ENCODE assay signal across 17 cellular contexts in genomic region chr5:107447587-107447986, GRCh38.
DNase-seq lines count a peak whose midpoint lies in the region; ATAC-seq and TF ChIP-seq lines count a peak whose summit lies in the region.
"Had no signal": no experiment of that assay in that cellular context is flagged by ENCODE, and none has a peak within 500 bp of the region (broad histone marks: within the 10 kb centered on the region; RNA-seq: fewer than 3 reads in every experiment).

No MANE protein-coding gene starts in this region.

- no peak overlapping the region for H2BK120ac ChIP-seq in IMR-90 (ENCODE audit: low read depth, low read length)
- H2BK120ac ChIP-seq in mesendoderm (ENCODE audit: low read depth, low read length): no peak overlapping the region

- intact Hi-C loops in IMR-90 (cut with micrococcal nuclease): no loop called here

- no peaks in the 10 kb centered on the region for H3K9me3 ChIP-seq in IMR-90 (ENCODE audit: control insufficient read depth, insufficient read depth, low read length)
- H3K9me3 ChIP-seq in SK-N-MC (ENCODE audit: low read depth, low read length): no peaks in the 10 kb centered on the region; the same call in 1 of the 2 replicates
- H3K9me3 ChIP-seq: HAP-1 had no signal

- H4K5ac ChIP-seq in IMR-90 (ENCODE audit: low read depth, low read length) (no peak overlapping the region), mesendoderm (ENCODE audit: low read length) (no peak overlapping the region)

- H3K4me1 Mint-ChIP-seq in type B pancreatic cell (ENCODE audit: unreplicated experiment): peaks cover 45% of the 10 kb centered on the region
- H3K4me1 Mint-ChIP-seq: CD4-positive, alpha-beta memory T cell had no signal

- H3K27me3 ChIP-seq in IMR-90 (ENCODE audit: control insufficient read depth, insufficient read depth, low read length): no peaks in the 10 kb centered on the region
- H3K27me3 ChIP-seq in mesendoderm (ENCODE audit: insufficient read depth, low read length, poor library complexity): no peaks in the 10 kb centered on the region

- WGBS in IMR-90 (ENCODE audit: extremely low coverage in 2 of 2, insufficient read length in 1 of 2), 2 experiments: no CpG with 5 or more reads among the region's 6 CpGs
- WGBS in mesendoderm (ENCODE audit: extremely low coverage, insufficient coverage, low lambda C conversion rate): no CpG with 5 or more reads among the region's 6 CpGs

- peaks cover 4% of the 10 kb centered on the region for H3K9me3 Mint-ChIP-seq in type B pancreatic cell

- no peaks in the 10 kb centered on the region for H4K20me1 ChIP-seq in IMR-90 (ENCODE audit: insufficient read depth, low read length)

- H3K56ac ChIP-seq in IMR-90 (ENCODE audit: extremely low read depth, insufficient read depth, low read length) (no peak overlapping the region), mesendoderm (ENCODE audit: low read length) (no peak overlapping the region)

- in situ Hi-C loops in IMR-90 (cut with MboI; ENCODE audit: low sequenced_read_pairs): no loop called here

- H3K4me3 ChIP-seq in IMR-90 (ENCODE audit: insufficient read depth, low read depth, low read length): no peak overlapping the region
- no peak overlapping the region for H3K4me3 ChIP-seq in SK-N-MC
- H3K4me3 ChIP-seq in mesendoderm (ENCODE audit: low read length): no peak overlapping the region
- H3K4me3 ChIP-seq: HAP-1 had no signal

- no peak for TF ChIP-seq POLR2A in IMR-90 (IDR thresholded peaks at IDR 0.05; ENCODE audit: low read depth, low read length)

- no peak overlapping the region for H3K4me2 ChIP-seq in IMR-90 (ENCODE audit: low read depth, low read length)
- H3K4me2 ChIP-seq in mesendoderm (ENCODE audit: low read length): no peak overlapping the region

- no peak overlapping the region for H3K9ac ChIP-seq in IMR-90 (ENCODE audit: low read depth, low read length)
- H3K9ac ChIP-seq in SK-N-MC (ENCODE audit: insufficient read length): no peak overlapping the region
- H3K9ac ChIP-seq in mesendoderm (ENCODE audit: low read length): no peak overlapping the region

- H2AFZ ChIP-seq in IMR-90 (replicated peaks; ENCODE audit: low read length, poor library complexity): no peak overlapping the region

- H3K4me3 Mint-ChIP-seq in type B pancreatic cell: no peak overlapping the region

- H2BK15ac ChIP-seq in IMR-90 (ENCODE audit: low read depth, low read length) (0 out of 3 replicates have a peak overlapping the region, but pooled peaks have one; percentile 3), mesendoderm (replicated peaks; ENCODE audit: low read depth) (no peak overlapping the region)

- H3K9me1 ChIP-seq in IMR-90 (ENCODE audit: insufficient read depth, low read length): 0 out of 2 replicates have a peak, but pooled peaks cover 3% of the 10 kb centered on the region

- BruUV-seq in IMR-90 (replicated peaks; lab: Mats Ljungman, UMichigan): no TSS peak

- H3K36me3 ChIP-seq in IMR-90 (ENCODE audit: control insufficient read depth, insufficient read depth, low read length) (no peaks in the 10 kb centered on the region), SK-N-MC (ENCODE audit: insufficient read depth, low read length) (no peaks in the 10 kb centered on the region), mesendoderm (ENCODE audit: control insufficient read depth, insufficient read depth, low read length) (no peaks in the 10 kb centered on the region)
- H3K36me3 ChIP-seq: HAP-1 had no signal

- H3K27ac ChIP-seq in IMR-90 (ENCODE audit: insufficient read depth, low read length): no peak overlapping the region
- H3K27ac ChIP-seq in SK-N-MC: peak overlapping the region; percentile 14; the same call in 1 of the 2 replicates
- no peak overlapping the region for H3K27ac ChIP-seq in mesendoderm (ENCODE audit: low read depth, low read length)

- CTCF ChIA-PET in IMR-90 (lab: Yijun Ruan, JAX): no interaction called here

- H3K14ac ChIP-seq in IMR-90 (replicated peaks; ENCODE audit: low read depth, low read length): no peak overlapping the region

- no peak overlapping the region for H2AK9ac ChIP-seq in IMR-90 (replicated peaks; ENCODE audit: low read depth, low read length, poor library complexity)

- TF ChIP-seq RAD21 in IMR-90 (IDR thresholded peaks at IDR 0.05; ENCODE audit: low read length): no peak

- H3K27me3 Mint-ChIP-seq in type B pancreatic cell: no peaks in the 10 kb centered on the region
- H3K27me3 Mint-ChIP-seq: CD4-positive, alpha-beta memory T cell had no signal

- DNase-seq in IMR-90 (no peak), SK-N-MC (ENCODE audit: low read depth, low spot score) (no peak), mesendoderm (no peak), type B pancreatic cell (ENCODE audit: extremely low spot score, unreplicated experiment) (no peak), DMS153 treated with DMSO at 0.1 percent for 48 hours (lab: John Stamatoyannopoulos, UW; ENCODE audit: unreplicated experiment) (no peak), GDM1 (lab: John Stamatoyannopoulos, UW) (no peak), NCI-H345 treated with DMSO at 0.1 percent for 48 hours (lab: John Stamatoyannopoulos, UW; ENCODE audit: unreplicated experiment) (no peak), GM19240 (ENCODE audit: insufficient read length, low spot score) (no peak)
- DNase-seq: C1 segment of cervical spinal cord; CD4-positive, alpha-beta memory T cell; COR-L47; DMS153; DMS79; EL; GF-D8; GOT3 had no signal

- peaks cover 4% of the 10 kb centered on the region for H3K4me1 ChIP-seq in IMR-90 (ENCODE audit: control insufficient read depth, insufficient read depth, low read length)
- peaks cover 4% of the 10 kb centered on the region for H3K4me1 ChIP-seq in mesendoderm (ENCODE audit: control insufficient read depth, low read depth, low read length)

- no peak overlapping the region for H3K18ac ChIP-seq in IMR-90 (ENCODE audit: low read depth, low read length)
- no peak overlapping the region for H3K18ac ChIP-seq in mesendoderm (ENCODE audit: low read length)

- no peak overlapping the region for H3K4ac ChIP-seq in IMR-90 (ENCODE audit: low read depth, low read length)
- no peak overlapping the region for H3K4ac ChIP-seq in mesendoderm (ENCODE audit: low read depth, low read length)

- H4K91ac ChIP-seq in IMR-90 (ENCODE audit: insufficient read depth, low read depth, low read length): no peak overlapping the region

- no peak overlapping the region for H3K23ac ChIP-seq in IMR-90 (ENCODE audit: low read depth, low read length)
- peak overlapping the region; percentile 60 for H3K23ac ChIP-seq in mesendoderm (ENCODE audit: low read length)

- no peak overlapping the region for H2AK5ac ChIP-seq in IMR-90 (ENCODE audit: low read depth, low read length)
- no peak overlapping the region for H2AK5ac ChIP-seq in mesendoderm (ENCODE audit: low read length)

- H2BK20ac ChIP-seq in IMR-90 (ENCODE audit: low read depth, low read length): no peak overlapping the region

- H3K79me1 ChIP-seq in IMR-90 (ENCODE audit: low read depth in 1 of 2, low read length in 2 of 2) (no peaks in the 10 kb centered on the region), mesendoderm (ENCODE audit: low read length) (peaks cover 5% of the 10 kb centered on the region)

- no peak overlapping the region for H2BK5ac ChIP-seq in IMR-90 (ENCODE audit: low read depth, low read length, poor library complexity, severe bottlenecking)
- H2BK5ac ChIP-seq in mesendoderm (ENCODE audit: low read length): no peak overlapping the region

- dilution Hi-C loops in IMR-90 (cut with HindIII; ENCODE audit: low sequenced_read_pairs, unreplicated experiment): no loop called here

- peaks cover 4% of the 10 kb centered on the region for H3K79me2 ChIP-seq in mesendoderm (ENCODE audit: control insufficient read depth, insufficient read depth, low read length)

- no peak for ATAC-seq in IMR-90 (ENCODE audit: low read depth)

- H4K8ac ChIP-seq in IMR-90 (ENCODE audit: low read depth in 2 of 2, low read length in 2 of 2): no peak overlapping the region
- no peak overlapping the region for H4K8ac ChIP-seq in mesendoderm (ENCODE audit: low read depth, low read length)

- TF ChIP-seq CTCF in IMR-90 (conservative IDR thresholded peaks at IDR 0.05; ENCODE audit: low read depth, low read length): no peak
- TF ChIP-seq CTCF in type B pancreatic cell (conservative IDR thresholded peaks at IDR 0.05): no peak

- H3K27ac Mint-ChIP-seq in type B pancreatic cell: peak overlapping the region; percentile 7
- H3K27ac Mint-ChIP-seq: CD4-positive, alpha-beta memory T cell had no signal

- peaks cover 13% of the 10 kb centered on the region for H3K36me3 Mint-ChIP-seq in type B pancreatic cell
- H3K36me3 Mint-ChIP-seq: CD4-positive, alpha-beta memory T cell had no signal

- POLR2A ChIA-PET in IMR-90 (lab: Charles Lee; ENCODE audit: unreplicated experiment): no interaction called here

TF ChIP-seq in IMR-90, 13 proteins besides CTCF, POLR2A, EP300 and RAD21:
- TF ChIP-seq RFX5 (IDR thresholded peaks at IDR 0.05; ENCODE audit: low read depth, low read length) (no peak), CHD1 (IDR thresholded peaks at IDR 0.05; ENCODE audit: low read depth, low read length) (no peak), NFE2L2 (IDR thresholded peaks at IDR 0.05; ENCODE audit: low read depth, low read length) (no peak), SMC3 (IDR thresholded peaks at IDR 0.05; ENCODE audit: low read depth, low read length) (no peak), BHLHE40 (IDR thresholded peaks at IDR 0.05; ENCODE audit: low read depth, low read length) (no peak), MXI1 (IDR thresholded peaks at IDR 0.05; ENCODE audit: borderline replicate concordance, low read depth, low read length) (no peak)
